15 cellular contexts compared by ENCODE assay signal in genomic region chr6:99189823-99190721, GRCh38.
A peak's percentile ranks its signal among the peaks of the same experiment; 100 is the strongest.
DNase-seq lines count a peak whose midpoint lies in the region; ATAC-seq, FAIRE-seq and TF ChIP-seq lines count a peak whose summit lies in the region.
"Had no signal": no experiment of that assay in that cellular context is flagged by ENCODE, and none has a peak within 500 bp of the region (broad histone marks: within the 10 kb centered on the region; RNA-seq: fewer than 3 reads in every experiment).

No MANE protein-coding gene starts in this region.

- H3K36me3 ChIP-seq in GM12878 (ENCODE audit: control insufficient read depth in 2 of 2, insufficient read depth in 2 of 2, low read length in 1 of 2) (no peaks in the 10 kb centered on the region), OCI-LY7 (ENCODE audit: insufficient read depth, low read length) (no peaks in the 10 kb centered on the region)

- 0% methylated on average over 7 of the region's 7 CpGs for WGBS in GM12878 (ENCODE audit: insufficient coverage, insufficient replicate concordance, low lambda C conversion rate, missing lambda C conversion rate)

- RAD21 ChIA-PET in GM12878 (lab: Charles Lee; ENCODE audit: unreplicated experiment): no interaction called here

- no peak overlapping the region for H3K4me3 Mint-ChIP-seq in activated CD4-positive, alpha-beta T cell treated with anti-CD3 and anti-CD28 coated beads, Interleukin-2, amount 10 ng/mL, durations not matched to agents 24 days and 14 days
- H3K4me3 Mint-ChIP-seq: T-helper 17 cell had no signal

- no peak overlapping the region for H3K9ac ChIP-seq in GM12878 (ENCODE audit: control insufficient read depth, insufficient read depth, low read length)

- in situ Hi-C loops in GM12878 (cut with MboI): no loop called here

- H3K4me2 ChIP-seq in GM12878 (ENCODE audit: control insufficient read depth, insufficient read depth) (peak overlapping the region; percentile 62), OCI-LY7 (ENCODE audit: low read length) (no peak overlapping the region)
- H3K4me2 ChIP-seq: A549 had no signal

- H3K79me2 ChIP-seq in GM12878 (ENCODE audit: control insufficient read depth, insufficient read depth, low read length): no peaks in the 10 kb centered on the region
- no peaks in the 10 kb centered on the region for H3K79me2 ChIP-seq in OCI-LY7 (ENCODE audit: insufficient read depth, low read depth, low read length)

- no peaks in the 10 kb centered on the region for H3K9me3 Mint-ChIP-seq in activated CD4-positive, alpha-beta T cell treated with anti-CD3 and anti-CD28 coated beads, Interleukin-2, amount 10 ng/mL, durations not matched to agents 24 days and 14 days

- H3K27ac ChIP-seq in GM12878 (ENCODE audit: control insufficient read depth, insufficient read depth) (no peak overlapping the region), OCI-LY7 (ENCODE audit: low read depth, low read length, poor library complexity, severe bottlenecking) (no peak overlapping the region)
- H3K27ac ChIP-seq: A549 had no signal

- POLR2A ChIA-PET in GM12878 (lab: Charles Lee) (no interaction called here), OCI-LY7 (lab: Charles Lee) (no interaction called here)

- CTCF ChIA-PET in GM12878 (lab: Yijun Ruan, JAX): no interaction called here
- CTCF ChIA-PET in OCI-LY7 (lab: Charles Lee; ENCODE audit: unreplicated experiment): no interaction called here

- H2AFZ ChIP-seq in GM12878 (ENCODE audit: control insufficient read depth, low read depth, low read length): no peak overlapping the region
- no peak overlapping the region for H2AFZ ChIP-seq in OCI-LY7 (ENCODE audit: low read length)

- peak overlapping the region; percentile 10 for H3K27ac Mint-ChIP-seq in activated CD4-positive, alpha-beta T cell treated with anti-CD3 and anti-CD28 coated beads, Interleukin-2, amount 10 ng/mL, durations not matched to agents 24 days and 14 days
- H3K27ac Mint-ChIP-seq: IgD-negative memory B cell, T-helper 17 cell had no signal

- no peak for DNase-seq in activated CD4-positive, alpha-beta T cell treated with anti-CD3 and anti-CD28 coated beads, Interleukin-2, amount 10 ng/mL, durations not matched to agents 24 days and 14 days
- no peak for DNase-seq in activated CD4-positive, alpha-beta T cell treated with anti-CD3 and anti-CD28 coated beads, Interleukin-2, amount 50 U/mL, for 1 hour
- DNase-seq in GM12878 (ENCODE audit: low read depth, low spot score) (peak; percentile 68), nucleus accumbens (lab: John Stamatoyannopoulos, UW) (no peak), OCI-LY7 (ENCODE audit: low spot score) (no peak), NCI-H2029 treated with DMSO at 0.1 percent for 48 hours (lab: John Stamatoyannopoulos, UW) (no peak)
- DNase-seq: GF-D8, NCI-H510A treated with DMSO at 0.1 percent for 48 hours, T-helper 17 cell had no signal

- no peak for TF ChIP-seq POLR2A in GM12878 (IDR thresholded peaks at IDR 0.05; ENCODE audit: low read depth, low read length)

- SMC1A ChIA-PET in GM12878 (lab: Charles Lee; ENCODE audit: uncharacterized antibody, unreplicated experiment): no interaction called here

- peaks cover 5% of the 10 kb centered on the region for H3K4me1 Mint-ChIP-seq in activated CD4-positive, alpha-beta T cell treated with anti-CD3 and anti-CD28 coated beads, Interleukin-2, amount 10 ng/mL, durations not matched to agents 24 days and 14 days

- TF ChIP-seq RAD21 in GM12878 (IDR thresholded peaks at IDR 0.05; ENCODE audit: insufficient read depth, low read depth, low read length): no peak

- no TSS peak for BruUV-seq in GM12878 (replicated peaks; lab: Mats Ljungman, UMichigan)
- no TSS peak for BruUV-seq in OCI-LY7 (replicated peaks; lab: Mats Ljungman, UMichigan)

- H3K9me2 ChIP-seq in OCI-LY7 (ENCODE audit: insufficient read depth, low read length): no peaks in the 10 kb centered on the region

- H3K27me3 ChIP-seq in GM12878 (replicated peaks in 1 of 2; ENCODE audit: control insufficient read depth in 2 of 2, insufficient read depth in 2 of 2, low read length in 1 of 2): no peaks in the 10 kb centered on the region; a peak in 2 of 4 replicates

- peak; percentile 86 to 92 for TF ChIP-seq EP300 in GM12878 (IDR thresholded peaks at IDR 0.05; ENCODE audit: borderline replicate concordance in 1 of 2, control insufficient read depth in 1 of 2, low read depth in 2 of 2, low read length in 2 of 2)

- FAIRE-seq in GM12878 (lab: Jason Lieb, UNC): peak; percentile 97
- FAIRE-seq: A549, endothelial cell of umbilical vein, keratinocyte had no signal

- H3K9me3 ChIP-seq in GM12878 (replicated peaks; ENCODE audit: control insufficient read depth, insufficient read depth, low read length) (no peaks in the 10 kb centered on the region), OCI-LY7 (ENCODE audit: low read length) (no peaks in the 10 kb centered on the region)
- H3K9me3 ChIP-seq: A549 had no signal

- no peak overlapping the region for H3K4me3 ChIP-seq in GM12878
- no peak overlapping the region for H3K4me3 ChIP-seq in OCI-LY7 (ENCODE audit: low read depth, low read length, poor library complexity, severe bottlenecking)
- H3K4me3 ChIP-seq: A549 had no signal

- H3K36me3 Mint-ChIP-seq in activated CD4-positive, alpha-beta T cell treated with anti-CD3 and anti-CD28 coated beads, Interleukin-2, amount 10 ng/mL, durations not matched to agents 24 days and 14 days (ENCODE audit: low read depth): no peaks in the 10 kb centered on the region
- H3K36me3 Mint-ChIP-seq: IgD-negative memory B cell had no signal

- TF ChIP-seq CTCF in GM12878 (IDR thresholded peaks at IDR 0.05 in 2 of 3, conservative IDR thresholded peaks at IDR 0.05 in 1 of 3; ENCODE audit: control insufficient read depth in 2 of 3, extremely low read depth in 1 of 3, insufficient read depth in 1 of 3, low read depth in 3 of 3, low read length in 3 of 3): no peak
- TF ChIP-seq CTCF in OCI-LY7 (conservative IDR thresholded peaks at IDR 0.05; ENCODE audit: low read length): no peak

- intact Hi-C loops in activated CD4-positive, alpha-beta T cell treated with anti-CD3 and anti-CD28 coated beads, Interleukin-2, amount 10 ng/mL, durations not matched to agents 24 days and 14 days (cut with micrococcal nuclease): no loop called here
- intact Hi-C loops in GM12878 (cut with micrococcal nuclease; ENCODE audit: unreplicated experiment) (no loop called here), OCI-LY7 (cut with micrococcal nuclease; ENCODE audit: unreplicated experiment) (no loop called here)

- H3K4me1 ChIP-seq in GM12878 (ENCODE audit: control insufficient read depth, insufficient read depth, low read length) (peaks cover 11% of the 10 kb centered on the region), OCI-LY7 (ENCODE audit: insufficient read depth, low read length, poor library complexity, severe bottlenecking) (no peaks in the 10 kb centered on the region)
- H3K4me1 ChIP-seq: A549 had no signal

- H4K20me1 ChIP-seq in GM12878 (ENCODE audit: control insufficient read depth, insufficient read depth): no peaks in the 10 kb centered on the region; the same call in 1 of the 2 replicates
- H4K20me1 ChIP-seq in OCI-LY7 (ENCODE audit: insufficient read depth, low read length): no peaks in the 10 kb centered on the region

- no peaks in the 10 kb centered on the region for H3K27me3 Mint-ChIP-seq in activated CD4-positive, alpha-beta T cell treated with anti-CD3 and anti-CD28 coated beads, Interleukin-2, amount 10 ng/mL, durations not matched to agents 24 days and 14 days

- ATAC-seq in GM21360 (IDR thresholded peaks at IDR 0.05; ENCODE audit: unreplicated experiment) (peak; percentile 98), HG03060 (IDR thresholded peaks at IDR 0.05; ENCODE audit: low read depth, unreplicated experiment) (peak; percentile 97), GM12878 (peak; percentile 96)
- ATAC-seq: A549, T-helper 17 cell had no signal

TF ChIP-seq in GM12878, 131 proteins besides CTCF, POLR2A, EP300 and RAD21 (continues in another document):
- TF ChIP-seq NR2F1 (conservative IDR thresholded peaks at IDR 0.05) (peak; percentile 96), ZNF592 (IDR thresholded peaks at IDR 0.05) (no peak), ZNF217 (IDR thresholded peaks at IDR 0.05) (peak; percentile 82; the same call in 1 of the 2 replicates), NFIC (IDR thresholded peaks at IDR 0.05; ENCODE audit: low read depth, low read length) (peak; percentile 86)
- TF ChIP-seq, protein P1, sequence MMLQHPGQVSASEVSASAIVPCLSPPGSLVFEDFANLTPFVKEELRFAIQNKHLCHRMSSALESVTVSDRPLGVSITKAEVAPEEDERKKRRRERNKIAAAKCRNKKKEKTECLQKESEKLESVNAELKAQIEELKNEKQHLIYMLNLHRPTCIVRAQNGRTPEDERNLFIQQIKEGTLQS (IDR thresholded peaks at IDR 0.05; ENCODE audit: borderline replicate concordance, extremely low read depth, low read depth, low read length): no peak
